ENCODE assay signal across 7 cellular contexts in genomic region chr1:147504801-147505303, GRCh38. TPM values are rescaled to one million over a fixed set of nuclear protein-coding genes. Genes with fewer than 3 reads are reported as not detected.
DNase-seq lines count a peak whose midpoint lies in the region; ATAC-seq, FAIRE-seq and TF ChIP-seq lines count a peak whose summit lies in the region.

No MANE protein-coding gene starts in this region.

- no peaks in the 10 kb centered on the region for H3K4me1 ChIP-seq in naive thymus-derived CD4-positive, alpha-beta T cell (ENCODE audit: control insufficient read depth in 2 of 2, insufficient read depth in 2 of 2, low read length in 2 of 2)

- no peak overlapping the region for H3K4me3 ChIP-seq in naive thymus-derived CD4-positive, alpha-beta T cell (ENCODE audit: low read length)

- FAIRE-seq in urothelium cell line (lab: Jason Lieb, UNC): no peak

- peak overlapping the region; percentile 26; the same call in 1 of the 2 replicates for H3K27ac ChIP-seq in VCaP
- H3K27ac ChIP-seq in naive thymus-derived CD4-positive, alpha-beta T cell (ENCODE audit: low read depth, low read length): no peak overlapping the region

- CTCF ChIA-PET in naive thymus-derived CD4-positive, alpha-beta T cell (lab: Charles Lee): interaction anchor here (0.6 to 0.8 kb wide), 2 partner anchors 11 to 12 kb away, joined by 3 to 6 read pairs; no protein-coding TSS in a partner anchor

- no peak for TF ChIP-seq CTCF in VCaP (conservative IDR thresholded peaks at IDR 0.05)

- H3K27me3 ChIP-seq in naive thymus-derived CD4-positive, alpha-beta T cell (ENCODE audit: control insufficient read depth in 2 of 2, insufficient read depth in 2 of 2, low read length in 2 of 2): no peaks in the 10 kb centered on the region

- H3K4me3 Mint-ChIP-seq in naive thymus-derived CD4-positive, alpha-beta T cell: no peak overlapping the region

- no peaks in the 10 kb centered on the region for H3K9me3 ChIP-seq in naive thymus-derived CD4-positive, alpha-beta T cell (ENCODE audit: control insufficient read depth in 2 of 3, low read length in 3 of 3)

- no peaks in the 10 kb centered on the region for H3K9me3 Mint-ChIP-seq in naive thymus-derived CD4-positive, alpha-beta T cell

- H3K27me3 Mint-ChIP-seq in naive thymus-derived CD4-positive, alpha-beta T cell: peaks cover 0 to 10% (median 4%) of the 10 kb centered on the region in 5 donors

- H3K4me1 Mint-ChIP-seq in naive thymus-derived CD4-positive, alpha-beta T cell: peaks cover 0 to 1% (median 0%) of the 10 kb centered on the region in 7 donors

- no peaks in the 10 kb centered on the region for H3K36me3 ChIP-seq in naive thymus-derived CD4-positive, alpha-beta T cell (ENCODE audit: control insufficient read depth in 2 of 3, insufficient read depth in 3 of 3, low read length in 3 of 3)

- POLR2A ChIA-PET in naive thymus-derived CD4-positive, alpha-beta T cell (lab: Charles Lee): no interaction called here

- no peak overlapping the region for H3K27ac Mint-ChIP-seq in naive thymus-derived CD4-positive, alpha-beta T cell

- no peaks in the 10 kb centered on the region for H3K36me3 Mint-ChIP-seq in naive thymus-derived CD4-positive, alpha-beta T cell

- intact Hi-C loops in naive thymus-derived CD4-positive, alpha-beta T cell (cut with micrococcal nuclease): loop anchor here in 1 of 2 donors (1.0 kb wide), 1 partner anchor 18 kb away; no protein-coding TSS in a partner anchor

- DNase-seq in NCI-H1092 treated with DMSO at 0.1 percent for 48 hours (lab: John Stamatoyannopoulos, UW): peak; percentile 85
- DNase-seq in iPS-NIHi11 (ENCODE audit: low spot score): peak; percentile 89
- DNase-seq in urothelium cell line (ENCODE audit: low spot score): peak; percentile 48
- DNase-seq in naive thymus-derived CD4-positive, alpha-beta T cell: no peak
- DNase-seq in activated CD8-positive, alpha-beta memory T cell treated with anti-CD3 and anti-CD28 coated beads for 24 hours: no peak

- no peak for ATAC-seq in naive thymus-derived CD4-positive, alpha-beta T cell
- ATAC-seq in GM18868 (IDR thresholded peaks at IDR 0.05; ENCODE audit: unreplicated experiment): no peak

RNA-seq across cellular contexts. Expression of gene BCL9, which starts 36.4 kb away (rescaled TPM):
- total RNA-seq in naive thymus-derived CD4-positive, alpha-beta T cell: 10 to 100 TPM; 13.8 to 21.2 (median 19.3) TPM
- 1 to 10 TPM; 6.8 to 9.6 TPM for polyA plus RNA-seq in naive thymus-derived CD4-positive, alpha-beta T cell

Comparison
In these comparisons a context has a peak if more than half of its experiments do, and no peak if none do; other contexts are left out.
1. DNase-seq: peak in NCI-H1092 treated with DMSO at 0.1 percent for 48 hours (single experiment), iPS-NIHi11 (single experiment) and urothelium cell line (single experiment); none in naive thymus-derived CD4-positive, alpha-beta T cell (0 of 9) and activated CD8-positive, alpha-beta memory T cell treated with anti-CD3 and anti-CD28 coated beads for 24 hours (single experiment).